ENCODE assay signal across 1 cellular context in the genomic region with DNA sequence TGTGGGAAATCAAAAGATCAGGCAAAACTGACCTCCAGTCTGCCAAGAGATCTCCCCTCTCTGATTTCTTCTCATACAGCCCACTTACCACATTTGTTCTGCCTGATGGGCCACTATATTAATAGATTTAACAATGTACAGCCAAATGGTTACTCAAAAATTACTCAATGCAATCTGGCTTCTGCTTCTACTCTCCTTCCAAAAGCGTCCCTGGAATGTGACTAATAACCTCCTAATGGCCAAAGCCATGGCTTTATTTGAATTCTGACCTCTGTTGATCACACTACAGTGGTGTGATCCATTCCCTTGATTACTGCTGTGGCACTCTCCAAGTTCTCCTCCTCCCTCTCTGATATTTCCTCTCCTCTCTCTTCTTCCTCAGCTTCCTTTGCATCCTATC.
TF ChIP-seq lines count a peak whose summit lies in the region.

No MANE protein-coding gene starts in this region.

TF ChIP-seq in H1, 55 proteins besides CTCF, POLR2A, EP300 and RAD21 (continued from another document):
- TF ChIP-seq, protein P1, sequence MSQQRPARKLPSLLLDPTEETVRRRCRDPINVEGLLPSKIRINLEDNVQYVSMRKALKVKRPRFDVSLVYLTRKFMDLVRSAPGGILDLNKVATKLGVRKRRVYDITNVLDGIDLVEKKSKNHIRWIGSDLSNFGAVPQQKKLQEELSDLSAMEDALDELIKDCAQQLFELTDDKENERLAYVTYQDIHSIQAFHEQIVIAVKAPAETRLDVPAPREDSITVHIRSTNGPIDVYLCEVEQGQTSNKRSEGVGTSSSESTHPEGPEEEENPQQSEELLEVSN (IDR thresholded peaks at IDR 0.05), result no peak
- TF ChIP-seq TAF7 (optimal IDR thresholded peaks at IDR 0.05; ENCODE audit: borderline replicate concordance, low read depth, low read length), result no peak
- TF ChIP-seq JUN (IDR thresholded peaks at IDR 0.05; ENCODE audit: low read depth, low read length), result no peak
- no peak for TF ChIP-seq RFX5 (IDR thresholded peaks at IDR 0.05; ENCODE audit: borderline replicate concordance, low read depth, low read length)
- TF ChIP-seq, protein P2, sequence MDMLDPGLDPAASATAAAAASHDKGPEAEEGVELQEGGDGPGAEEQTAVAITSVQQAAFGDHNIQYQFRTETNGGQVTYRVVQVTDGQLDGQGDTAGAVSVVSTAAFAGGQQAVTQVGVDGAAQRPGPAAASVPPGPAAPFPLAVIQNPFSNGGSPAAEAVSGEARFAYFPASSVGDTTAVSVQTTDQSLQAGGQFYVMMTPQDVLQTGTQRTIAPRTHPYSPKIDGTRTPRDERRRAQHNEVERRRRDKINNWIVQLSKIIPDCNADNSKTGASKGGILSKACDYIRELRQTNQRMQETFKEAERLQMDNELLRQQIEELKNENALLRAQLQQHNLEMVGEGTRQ (IDR thresholded peaks at IDR 0.05; ENCODE audit: low read length), result no peak
- TF ChIP-seq ASH2L (IDR thresholded peaks at IDR 0.05; ENCODE audit: low read length), result no peak
- TF ChIP-seq JUND (IDR thresholded peaks at IDR 0.05; ENCODE audit: low read length), result no peak
- TF ChIP-seq SP4 (IDR thresholded peaks at IDR 0.05; ENCODE audit: low read length), result no peak
- no peak for TF ChIP-seq SAP30 (IDR thresholded peaks at IDR 0.05; ENCODE audit: insufficient read depth, insufficient replicate concordance, low read length)
